In genomic region chr16:20740901-20741491, GRCh38 we compare ENCODE assay signal across 8 cellular contexts. TPM values are rescaled to one million over a fixed set of nuclear protein-coding genes. Genes with fewer than 3 reads are reported as not detected.
DNase-seq lines count a peak whose midpoint lies in the region; ATAC-seq, FAIRE-seq and TF ChIP-seq lines count a peak whose summit lies in the region.

No MANE protein-coding gene starts in this region.

- POLR2A ChIA-PET in MCF 10A (lab: Yijun Ruan, JAX), result interaction anchor here (0.5 to 2.2 kb wide), 20 partner anchors 9 to 1937 kb away, joined by 3 to 10 read pairs (median 3); partner anchors contain the start of genes DCUN1D3, ERI2, LYRM1 and REXO5

- H3K27me3 Mint-ChIP-seq in MCF 10A (ENCODE audit: insufficient read depth, unreplicated experiment), result no peaks in the 10 kb centered on the region

- intact Hi-C loops in MCF 10A (cut with micrococcal nuclease), result no loop called here

- H3K9me3 ChIP-seq in iPS-20b (ENCODE audit: insufficient read depth, low read depth, low read length), result no peaks in the 10 kb centered on the region
- H3K9me3 ChIP-seq in small intestine (ENCODE audit: control insufficient read depth, low read depth), result no peaks in the 10 kb centered on the region

- peak; percentile 50 for ATAC-seq in GM18519 (IDR thresholded peaks at IDR 0.05; ENCODE audit: low FRiP score, unreplicated experiment)
- peak; percentile 82 for ATAC-seq in HG03045 (IDR thresholded peaks at IDR 0.05; ENCODE audit: unreplicated experiment)

- no peaks in the 10 kb centered on the region for H3K27me3 ChIP-seq in iPS-20b (ENCODE audit: insufficient read depth, low read length)
- no peaks in the 10 kb centered on the region for H3K27me3 ChIP-seq in small intestine (ENCODE audit: control insufficient read depth in 2 of 2, insufficient read depth in 2 of 2, low read length in 2 of 2)

- H3K27ac Mint-ChIP-seq in MCF 10A (ENCODE audit: low read depth, unreplicated experiment), result peak overlapping the region; percentile 81

- DNase-seq in A172 (ENCODE audit: low spot score), result peak; percentile 83
- peak; percentile 60 for DNase-seq in NCI-H2171 (lab: John Stamatoyannopoulos, UW)
- peak; percentile 73 for DNase-seq in MCF 10A (ENCODE audit: unreplicated experiment)
- DNase-seq in small intestine, result peak; percentile 86

- peaks cover 47% of the 10 kb centered on the region for H3K36me3 Mint-ChIP-seq in MCF 10A (ENCODE audit: insufficient read depth, unreplicated experiment)

- no peak for TF ChIP-seq CTCF in VCaP (conservative IDR thresholded peaks at IDR 0.05)
- TF ChIP-seq CTCF in MCF 10A (IDR thresholded peaks at IDR 0.05; ENCODE audit: unreplicated experiment), result no peak

- peak overlapping the region; percentile 99 for H3K4me3 ChIP-seq in iPS-20b (ENCODE audit: low read length)
- H3K4me3 ChIP-seq in small intestine (ENCODE audit: low read depth in 1 of 2, low read length in 2 of 2), result peak overlapping the region; percentile 90 to 93

- H3K4me1 Mint-ChIP-seq in MCF 10A (ENCODE audit: insufficient read depth, unreplicated experiment), result peaks cover 15% of the 10 kb centered on the region

- peak overlapping the region; percentile 93 for H3K4me3 Mint-ChIP-seq in MCF 10A (ENCODE audit: unreplicated experiment)

- WGBS in small intestine, 3 donors, result 0 to 1% (median 0%) methylated on average over 29 to 34 of the region's 34 CpGs

- CTCF ChIA-PET in MCF 10A (lab: Yijun Ruan, JAX), result interaction anchor here (0.5 to 2.4 kb wide), 18 partner anchors 8 to 1073 kb away, joined by 3 to 11 read pairs (median 4); no protein-coding TSS in a partner anchor

- H3K27ac ChIP-seq in VCaP (peak overlapping the region; percentile 83), iPS-20b (ENCODE audit: low read length) (no peak overlapping the region), small intestine (ENCODE audit: low read depth in 1 of 2, low read length in 1 of 2) (peak overlapping the region in 1 of 2 donors; percentile 99)

- peak overlapping the region; percentile 87 for H3K9ac ChIP-seq in iPS-20b (ENCODE audit: low read depth, low read length)

- no peak for FAIRE-seq in small intestine (lab: Jason Lieb, UNC)

- H3K36me3 ChIP-seq in iPS-20b (ENCODE audit: insufficient read depth, low read depth, low read length), result peaks cover 31% of the 10 kb centered on the region
- peaks cover 9 to 12% of the 10 kb centered on the region in 2 donors for H3K36me3 ChIP-seq in small intestine (ENCODE audit: control insufficient read depth in 2 of 2, insufficient read depth in 2 of 2, low read length in 2 of 2)

- BruUV-seq in MCF 10A (replicated peaks; lab: Mats Ljungman, UMichigan), result no TSS peak

- H3K4me1 ChIP-seq in iPS-20b (ENCODE audit: insufficient read depth, low read length) (no peaks in the 10 kb centered on the region), small intestine (ENCODE audit: control insufficient read depth in 2 of 2, insufficient read depth in 1 of 2, low read depth in 1 of 2, low read length in 1 of 2) (peaks cover 0 to 5% of the 10 kb centered on the region in 2 donors)

- no peaks in the 10 kb centered on the region for H3K9me3 Mint-ChIP-seq in MCF 10A (ENCODE audit: unreplicated experiment)

RNA-seq across cellular contexts. Expression of gene THUMPD1, which starts 0.6 kb away (rescaled TPM):
- total RNA-seq in A172 (2014; rRNA removed; shearing (Covaris generic)), result 51.0 and 67.4 TPM in 2 replicates
- 26.5 and 38.7 TPM in 2 replicates for total RNA-seq in MCF 10A (2022)
- polyA plus RNA-seq in small intestine, result 10 to 100 TPM in 2 of 3 donors, 1 to 10 TPM in 1; 7.6 to 17.1 (median 12.7) TPM

RNA-seq across cellular contexts. Expression of gene ACSM3, which starts 22.8 kb away (rescaled TPM):
- total RNA-seq in A172 (2014; rRNA removed; shearing (Covaris generic)), result 0.96 and 1.00 TPM in 2 replicates
- 2.0 and 2.3 TPM in 2 replicates for total RNA-seq in MCF 10A (2022)
- polyA plus RNA-seq in small intestine, result 1 to 10 TPM; 1.8 to 5.9 (median 3.5) TPM

RNA-seq across cellular contexts. Expression of gene ACSM1, which starts 43.5 kb away (rescaled TPM):
- not detected in 2 replicates for total RNA-seq in A172 (2014; rRNA removed; shearing (Covaris generic))
- total RNA-seq in MCF 10A (2022), result not detected in 2 replicates
- under 1 TPM in 2 of 3 donors, not detected in 1; 0.22 to 0.37 TPM for polyA plus RNA-seq in small intestine
